Comparison of ENCODE assay signal across 1 cellular context in the genomic region with DNA sequence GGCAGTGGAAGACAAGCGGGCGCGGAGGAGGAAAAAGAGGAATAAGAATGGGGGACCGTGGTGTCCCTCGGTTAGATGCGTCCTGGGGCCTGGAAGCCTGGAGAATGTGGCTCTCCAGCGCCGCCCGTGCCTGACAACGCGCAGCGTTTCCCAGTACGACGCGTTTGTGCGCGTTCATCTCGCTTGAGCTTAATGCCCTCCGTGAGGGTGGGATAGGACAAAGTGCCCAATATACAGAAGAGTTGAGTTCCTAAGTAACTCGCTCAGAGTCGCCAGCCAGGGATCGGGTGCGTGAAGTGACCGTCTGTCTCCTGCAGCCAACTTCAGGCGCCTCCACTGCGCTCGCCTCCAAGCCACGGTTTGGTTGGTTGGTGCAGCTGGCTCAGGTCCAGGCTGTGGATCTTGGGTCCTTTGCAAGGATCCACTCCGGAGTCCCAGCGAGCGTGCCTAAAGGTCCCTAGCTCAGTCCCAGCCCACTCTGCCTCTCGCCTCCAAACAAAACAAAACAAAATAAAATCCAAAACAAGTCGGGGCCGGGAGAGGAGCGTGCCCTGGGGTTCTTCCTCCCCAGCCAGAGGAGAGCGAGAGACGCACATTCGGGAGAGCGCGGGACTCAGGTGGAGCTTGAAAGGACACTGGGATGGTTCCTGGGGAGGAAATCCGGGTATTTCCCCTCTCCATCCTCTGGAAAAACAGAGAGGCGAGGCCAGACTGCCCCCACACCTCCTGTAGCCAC.
TF ChIP-seq lines count a peak whose summit lies in the region.

No MANE protein-coding gene starts in this region.

TF ChIP-seq in HepG2, 621 proteins besides CTCF, POLR2A, EP300 and RAD21:
- 0 out of 2 replicates have a peak, but pooled peaks have one; percentile 2 for TF ChIP-seq TMF1 (CRISPR knock-in tag; IDR thresholded peaks at IDR 0.05; ENCODE audit: low read depth)
- TF ChIP-seq TEAD3 (CRISPR knock-in tag; optimal IDR thresholded peaks at IDR 0.05; ENCODE audit: borderline replicate concordance): peak; percentile 42
- TF ChIP-seq, protein P1, sequence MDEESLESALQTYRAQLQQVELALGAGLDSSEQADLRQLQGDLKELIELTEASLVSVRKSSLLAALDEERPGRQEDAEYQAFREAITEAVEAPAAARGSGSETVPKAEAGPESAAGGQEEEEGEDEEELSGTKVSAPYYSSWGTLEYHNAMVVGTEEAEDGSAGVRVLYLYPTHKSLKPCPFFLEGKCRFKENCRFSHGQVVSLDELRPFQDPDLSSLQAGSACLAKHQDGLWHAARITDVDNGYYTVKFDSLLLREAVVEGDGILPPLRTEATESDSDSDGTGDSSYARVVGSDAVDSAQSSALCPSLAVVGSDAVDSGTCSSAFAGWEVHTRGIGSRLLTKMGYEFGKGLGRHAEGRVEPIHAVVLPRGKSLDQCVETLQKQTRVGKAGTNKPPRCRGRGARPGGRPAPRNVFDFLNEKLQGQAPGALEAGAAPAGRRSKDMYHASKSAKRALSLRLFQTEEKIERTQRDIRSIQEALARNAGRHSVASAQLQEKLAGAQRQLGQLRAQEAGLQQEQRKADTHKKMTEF (CRISPR knock-in tag; IDR thresholded peaks at IDR 0.05): 0 out of 2 replicates have a peak, but pooled peaks have one; percentile 3
- TF ChIP-seq ZNF749 (CRISPR knock-in tag; IDR thresholded peaks at IDR 0.05; ENCODE audit: borderline replicate concordance): peak; percentile 37; the same call in 1 of the 2 replicates
- no peak for TF ChIP-seq GABPB1 (CRISPR knock-in tag; IDR thresholded peaks at IDR 0.05)
- TF ChIP-seq ZSCAN21 (CRISPR knock-in tag; IDR thresholded peaks at IDR 0.05; ENCODE audit: borderline replicate concordance): 0 out of 2 replicates have a peak, but pooled peaks have one; percentile 48
- TF ChIP-seq ZMYM2 (CRISPR knock-in tag; IDR thresholded peaks at IDR 0.05): 0 out of 2 replicates have a peak, but pooled peaks have one; percentile 3
- 0 out of 2 replicates have a peak, but pooled peaks have one; percentile 59 for TF ChIP-seq CENPT (CRISPR knock-in tag; IDR thresholded peaks at IDR 0.05; ENCODE audit: low read depth)
- TF ChIP-seq NR1H2 (CRISPR knock-in tag; IDR thresholded peaks at IDR 0.05; ENCODE audit: borderline replicate concordance, low read depth): 0 out of 2 replicates have a peak, but pooled peaks have one; percentile 1
- TF ChIP-seq HDAC1 (CRISPR knock-in tag; IDR thresholded peaks at IDR 0.05): peak; percentile 8; the same call in 1 of the 2 replicates
- TF ChIP-seq, protein P2, sequence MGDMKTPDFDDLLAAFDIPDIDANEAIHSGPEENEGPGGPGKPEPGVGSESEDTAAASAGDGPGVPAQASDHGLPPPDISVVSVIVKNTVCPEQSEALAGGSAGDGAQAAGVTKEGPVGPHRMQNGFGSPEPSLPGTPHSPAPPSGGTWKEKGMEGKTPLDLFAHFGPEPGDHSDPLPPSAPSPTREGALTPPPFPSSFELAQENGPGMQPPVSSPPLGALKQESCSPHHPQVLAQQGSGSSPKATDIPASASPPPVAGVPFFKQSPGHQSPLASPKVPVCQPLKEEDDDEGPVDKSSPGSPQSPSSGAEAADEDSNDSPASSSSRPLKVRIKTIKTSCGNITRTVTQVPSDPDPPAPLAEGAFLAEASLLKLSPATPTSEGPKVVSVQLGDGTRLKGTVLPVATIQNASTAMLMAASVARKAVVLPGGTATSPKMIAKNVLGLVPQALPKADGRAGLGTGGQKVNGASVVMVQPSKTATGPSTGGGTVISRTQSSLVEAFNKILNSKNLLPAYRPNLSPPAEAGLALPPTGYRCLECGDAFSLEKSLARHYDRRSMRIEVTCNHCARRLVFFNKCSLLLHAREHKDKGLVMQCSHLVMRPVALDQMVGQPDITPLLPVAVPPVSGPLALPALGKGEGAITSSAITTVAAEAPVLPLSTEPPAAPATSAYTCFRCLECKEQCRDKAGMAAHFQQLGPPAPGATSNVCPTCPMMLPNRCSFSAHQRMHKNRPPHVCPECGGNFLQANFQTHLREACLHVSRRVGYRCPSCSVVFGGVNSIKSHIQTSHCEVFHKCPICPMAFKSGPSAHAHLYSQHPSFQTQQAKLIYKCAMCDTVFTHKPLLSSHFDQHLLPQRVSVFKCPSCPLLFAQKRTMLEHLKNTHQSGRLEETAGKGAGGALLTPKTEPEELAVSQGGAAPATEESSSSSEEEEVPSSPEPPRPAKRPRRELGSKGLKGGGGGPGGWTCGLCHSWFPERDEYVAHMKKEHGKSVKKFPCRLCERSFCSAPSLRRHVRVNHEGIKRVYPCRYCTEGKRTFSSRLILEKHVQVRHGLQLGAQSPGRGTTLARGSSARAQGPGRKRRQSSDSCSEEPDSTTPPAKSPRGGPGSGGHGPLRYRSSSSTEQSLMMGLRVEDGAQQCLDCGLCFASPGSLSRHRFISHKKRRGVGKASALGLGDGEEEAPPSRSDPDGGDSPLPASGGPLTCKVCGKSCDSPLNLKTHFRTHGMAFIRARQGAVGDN (CRISPR knock-in tag; IDR thresholded peaks at IDR 0.05): peak; percentile 22
- TF ChIP-seq, protein P3, sequence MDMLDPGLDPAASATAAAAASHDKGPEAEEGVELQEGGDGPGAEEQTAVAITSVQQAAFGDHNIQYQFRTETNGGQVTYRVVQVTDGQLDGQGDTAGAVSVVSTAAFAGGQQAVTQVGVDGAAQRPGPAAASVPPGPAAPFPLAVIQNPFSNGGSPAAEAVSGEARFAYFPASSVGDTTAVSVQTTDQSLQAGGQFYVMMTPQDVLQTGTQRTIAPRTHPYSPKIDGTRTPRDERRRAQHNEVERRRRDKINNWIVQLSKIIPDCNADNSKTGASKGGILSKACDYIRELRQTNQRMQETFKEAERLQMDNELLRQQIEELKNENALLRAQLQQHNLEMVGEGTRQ (IDR thresholded peaks at IDR 0.05; ENCODE audit: low read depth, low read length): 0 out of 2 replicates have a peak, but pooled peaks have one; percentile 2
- TF ChIP-seq, protein P3 (CRISPR knock-in tag; IDR thresholded peaks at IDR 0.05; ENCODE audit: borderline replicate concordance): no peak
- 0 out of 2 replicates have a peak, but pooled peaks have one; percentile 6 for TF ChIP-seq BHLHE40 (IDR thresholded peaks at IDR 0.05; ENCODE audit: low read length)
- TF ChIP-seq NONO (IDR thresholded peaks at IDR 0.05): no peak
- TF ChIP-seq NONO (CRISPR knock-in tag; conservative IDR thresholded peaks at IDR 0.05): 0 out of 2 replicates have a peak, but pooled peaks have one; percentile 7
- peak; percentile 3; the same call in 1 of the 2 replicates for TF ChIP-seq ZNF605 (CRISPR knock-in tag; IDR thresholded peaks at IDR 0.05)
- peak; percentile 63; the same call in 1 of the 2 replicates for TF ChIP-seq EZH2 (conservative IDR thresholded peaks at IDR 0.05; ENCODE audit: low read depth, low read length)
- TF ChIP-seq ZNF224 (CRISPR knock-in tag; IDR thresholded peaks at IDR 0.05): no peak
- no peak for TF ChIP-seq NBN (conservative IDR thresholded peaks at IDR 0.05)
- peak; percentile 54 for TF ChIP-seq STAG1 (CRISPR knock-in tag; IDR thresholded peaks at IDR 0.05)
- TF ChIP-seq, protein P4, sequence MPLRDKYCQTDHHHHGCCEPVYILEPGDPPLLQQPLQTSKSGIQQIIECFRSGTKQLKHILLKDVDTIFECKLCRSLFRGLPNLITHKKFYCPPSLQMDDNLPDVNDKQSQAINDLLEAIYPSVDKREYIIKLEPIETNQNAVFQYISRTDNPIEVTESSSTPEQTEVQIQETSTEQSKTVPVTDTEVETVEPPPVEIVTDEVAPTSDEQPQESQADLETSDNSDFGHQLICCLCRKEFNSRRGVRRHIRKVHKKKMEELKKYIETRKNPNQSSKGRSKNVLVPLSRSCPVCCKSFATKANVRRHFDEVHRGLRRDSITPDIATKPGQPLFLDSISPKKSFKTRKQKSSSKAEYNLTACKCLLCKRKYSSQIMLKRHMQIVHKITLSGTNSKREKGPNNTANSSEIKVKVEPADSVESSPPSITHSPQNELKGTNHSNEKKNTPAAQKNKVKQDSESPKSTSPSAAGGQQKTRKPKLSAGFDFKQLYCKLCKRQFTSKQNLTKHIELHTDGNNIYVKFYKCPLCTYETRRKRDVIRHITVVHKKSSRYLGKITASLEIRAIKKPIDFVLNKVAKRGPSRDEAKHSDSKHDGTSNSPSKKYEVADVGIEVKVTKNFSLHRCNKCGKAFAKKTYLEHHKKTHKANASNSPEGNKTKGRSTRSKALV (CRISPR knock-in tag; IDR thresholded peaks at IDR 0.05): peak; percentile 100
- TF ChIP-seq RFX1 (IDR thresholded peaks at IDR 0.05): no peak
- TF ChIP-seq, protein P5, sequence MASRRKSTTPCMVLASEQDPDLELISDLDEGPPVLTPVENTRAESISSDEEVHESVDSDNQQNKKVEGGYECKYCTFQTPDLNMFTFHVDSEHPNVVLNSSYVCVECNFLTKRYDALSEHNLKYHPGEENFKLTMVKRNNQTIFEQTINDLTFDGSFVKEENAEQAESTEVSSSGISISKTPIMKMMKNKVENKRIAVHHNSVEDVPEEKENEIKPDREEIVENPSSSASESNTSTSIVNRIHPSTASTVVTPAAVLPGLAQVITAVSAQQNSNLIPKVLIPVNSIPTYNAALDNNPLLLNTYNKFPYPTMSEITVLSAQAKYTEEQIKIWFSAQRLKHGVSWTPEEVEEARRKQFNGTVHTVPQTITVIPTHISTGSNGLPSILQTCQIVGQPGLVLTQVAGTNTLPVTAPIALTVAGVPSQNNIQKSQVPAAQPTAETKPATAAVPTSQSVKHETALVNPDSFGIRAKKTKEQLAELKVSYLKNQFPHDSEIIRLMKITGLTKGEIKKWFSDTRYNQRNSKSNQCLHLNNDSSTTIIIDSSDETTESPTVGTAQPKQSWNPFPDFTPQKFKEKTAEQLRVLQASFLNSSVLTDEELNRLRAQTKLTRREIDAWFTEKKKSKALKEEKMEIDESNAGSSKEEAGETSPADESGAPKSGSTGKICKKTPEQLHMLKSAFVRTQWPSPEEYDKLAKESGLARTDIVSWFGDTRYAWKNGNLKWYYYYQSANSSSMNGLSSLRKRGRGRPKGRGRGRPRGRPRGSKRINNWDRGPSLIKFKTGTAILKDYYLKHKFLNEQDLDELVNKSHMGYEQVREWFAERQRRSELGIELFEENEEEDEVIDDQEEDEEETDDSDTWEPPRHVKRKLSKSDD (CRISPR knock-in tag; IDR thresholded peaks at IDR 0.05; ENCODE audit: low read depth): 0 out of 2 replicates have a peak, but pooled peaks have one; percentile 49
- TF ChIP-seq, protein P6, sequence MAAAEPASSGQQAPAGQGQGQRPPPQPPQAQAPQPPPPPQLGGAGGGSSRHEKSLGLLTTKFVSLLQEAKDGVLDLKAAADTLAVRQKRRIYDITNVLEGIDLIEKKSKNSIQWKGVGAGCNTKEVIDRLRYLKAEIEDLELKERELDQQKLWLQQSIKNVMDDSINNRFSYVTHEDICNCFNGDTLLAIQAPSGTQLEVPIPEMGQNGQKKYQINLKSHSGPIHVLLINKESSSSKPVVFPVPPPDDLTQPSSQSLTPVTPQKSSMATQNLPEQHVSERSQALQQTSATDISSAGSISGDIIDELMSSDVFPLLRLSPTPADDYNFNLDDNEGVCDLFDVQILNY (CRISPR knock-in tag; conservative IDR thresholded peaks at IDR 0.05): 0 out of 2 replicates have a peak, but pooled peaks have one; percentile 11
- no peak for TF ChIP-seq NFYC (CRISPR knock-in tag; IDR thresholded peaks at IDR 0.05)
